7 cellular contexts compared by ENCODE assay signal in the genomic region with DNA sequence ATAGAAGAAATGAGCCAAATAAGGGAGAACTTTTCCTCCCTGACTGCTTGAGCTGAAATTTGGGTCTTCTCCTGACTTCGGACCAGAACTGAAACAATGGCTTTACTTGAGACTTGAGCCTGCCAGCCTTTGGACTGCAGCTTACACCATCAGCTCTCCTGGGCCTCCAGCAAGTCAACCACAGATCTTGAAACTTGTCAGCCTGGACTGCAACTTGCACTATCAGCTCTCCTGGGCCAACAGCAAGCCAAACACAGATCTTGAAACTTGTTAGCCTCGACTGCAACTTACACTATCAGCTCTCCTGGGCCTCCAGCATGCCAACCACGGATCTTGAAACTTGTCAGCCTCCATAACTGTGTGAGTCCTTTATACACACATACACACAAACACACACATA.
"Had no signal": no experiment of that assay in that cellular context is flagged by ENCODE, and none has a peak within 500 bp of the region (broad histone marks: within the 10 kb centered on the region; RNA-seq: fewer than 3 reads in every experiment).

No MANE protein-coding gene starts in this region.

- FAIRE-seq: H1, H54, HTR-8/SVneo had no signal

- H2AFZ ChIP-seq: GM23338 had no signal

- H3K4me2 ChIP-seq: GM23338 had no signal

- ATAC-seq: GM23338 had no signal

- DNase-seq: H9, HCEC 1CT, IMR-90 had no signal

- H3K4me3 ChIP-seq: GM23338 had no signal
